In the genomic region with DNA sequence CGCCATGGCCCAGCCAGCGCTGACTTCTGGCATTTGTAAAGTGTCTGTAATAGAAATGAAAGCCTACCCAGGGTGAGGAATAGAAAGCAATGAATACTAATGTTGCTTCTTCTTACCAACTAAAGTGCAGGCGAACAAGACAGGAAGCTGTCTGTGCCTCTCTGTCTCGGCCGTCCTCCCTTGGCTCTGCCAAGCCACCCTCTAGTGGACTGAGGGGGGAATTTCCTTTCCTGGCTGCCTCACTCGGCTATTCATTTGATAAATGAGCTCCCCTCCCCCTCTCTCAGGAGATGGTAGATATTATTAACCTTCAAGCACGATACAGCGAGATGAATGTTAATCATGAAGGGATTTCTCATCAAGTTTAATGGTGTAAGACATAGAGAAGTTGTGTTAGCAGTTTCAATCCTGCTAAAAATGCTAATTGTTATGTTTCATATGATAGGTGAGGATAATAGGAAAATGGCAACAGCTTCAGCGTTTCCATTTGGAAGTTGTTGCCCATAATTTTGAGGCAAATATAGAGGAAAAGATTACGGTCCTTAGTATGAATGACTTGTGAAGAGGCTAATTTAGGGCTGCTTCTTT, we compare ENCODE assay signal across 8 cellular contexts.
DNase-seq lines count a peak whose midpoint lies in the region; TF ChIP-seq lines count a peak whose summit lies in the region.

No MANE protein-coding gene starts in this region.

- H3K27ac Mint-ChIP-seq in activated naive CD4-positive, alpha-beta T cell treated with anti-CD3 and anti-CD28 coated beads, Interleukin-2, amount 10 ng/mL, durations not matched to agents 7 days and 5 days = no peak overlapping the region
- H3K27ac Mint-ChIP-seq in H9 (no peak overlapping the region), endothelial cell (ENCODE audit: unreplicated experiment) (no peak overlapping the region)

- no peaks in the 10 kb centered on the region for H3K27me3 ChIP-seq in H9 (ENCODE audit: insufficient read depth, low read length)
- H3K27me3 ChIP-seq in MM.1S (replicated peaks; ENCODE audit: insufficient read depth, low read length) = no peaks in the 10 kb centered on the region
- no peaks in the 10 kb centered on the region for H3K27me3 ChIP-seq in uterus

- H3K27me3 Mint-ChIP-seq in activated naive CD4-positive, alpha-beta T cell treated with anti-CD3 and anti-CD28 coated beads, Interleukin-2, amount 10 ng/mL, durations not matched to agents 7 days and 5 days = peaks cover 21% of the 10 kb centered on the region
- H3K27me3 Mint-ChIP-seq in H9 (ENCODE audit: low read depth) = peaks cover 6% of the 10 kb centered on the region; the same call in 1 of the 2 replicates
- H3K27me3 Mint-ChIP-seq in endothelial cell (ENCODE audit: unreplicated experiment) = peaks cover 2% of the 10 kb centered on the region

- no peaks in the 10 kb centered on the region for H3K9me2 ChIP-seq in MM.1S (replicated peaks; ENCODE audit: insufficient read depth, low read length)

- TF ChIP-seq CTCF in H9 (conservative IDR thresholded peaks at IDR 0.05) (peak; percentile 81), MM.1S (IDR thresholded peaks at IDR 0.05; ENCODE audit: low read length) (peak; percentile 77), endothelial cell (IDR thresholded peaks at IDR 0.05; ENCODE audit: unreplicated experiment) (peak; percentile 86), uterus (IDR thresholded peaks at IDR 0.05) (peak; percentile 65 to 82 (median 70))

- H2BK120ac ChIP-seq in H9 (ENCODE audit: low read depth, low read length, poor library complexity, severe bottlenecking) = no peak overlapping the region

- H3K4me3 Mint-ChIP-seq in activated naive CD4-positive, alpha-beta T cell treated with anti-CD3 and anti-CD28 coated beads, Interleukin-2, amount 10 ng/mL, durations not matched to agents 7 days and 5 days = no peak overlapping the region
- H3K4me3 Mint-ChIP-seq in H9 (no peak overlapping the region), endothelial cell (ENCODE audit: unreplicated experiment) (no peak overlapping the region)

- H2AFZ ChIP-seq in H9 (ENCODE audit: low read length) (no peak overlapping the region), MM.1S (ENCODE audit: low read length) (peak overlapping the region; percentile 27)

- no peak overlapping the region for H2AK5ac ChIP-seq in H9 (ENCODE audit: insufficient read length, low read length)

- no peak overlapping the region for H2BK15ac ChIP-seq in H9 (ENCODE audit: low read depth, low read length)

- H3K23me2 ChIP-seq in H9 (ENCODE audit: insufficient read length, low read depth, low read length, poor library complexity, severe bottlenecking) = no peaks in the 10 kb centered on the region

- intact Hi-C loops in uterus (cut with DNase I; ENCODE audit: low total_unique reads) = no loop called here

- peaks cover 5% of the 10 kb centered on the region for H3K4me1 Mint-ChIP-seq in activated naive CD4-positive, alpha-beta T cell treated with anti-CD3 and anti-CD28 coated beads, Interleukin-2, amount 10 ng/mL, durations not matched to agents 7 days and 5 days
- peaks cover 13 to 20% of the 10 kb centered on the region in 2 experiments for H3K4me1 Mint-ChIP-seq in H9
- H3K4me1 Mint-ChIP-seq in endothelial cell (ENCODE audit: unreplicated experiment) = peaks cover 6% of the 10 kb centered on the region

- no peak overlapping the region for H2BK12ac ChIP-seq in H9 (ENCODE audit: insufficient read length, low read depth, low read length)

- no peak overlapping the region for H4K91ac ChIP-seq in H9 (ENCODE audit: insufficient read length, low read depth, low read length)

- no peak overlapping the region for H3K23ac ChIP-seq in H9 (ENCODE audit: insufficient read length, low read depth, low read length)

- H3K9me3 Mint-ChIP-seq in activated naive CD4-positive, alpha-beta T cell treated with anti-CD3 and anti-CD28 coated beads, Interleukin-2, amount 10 ng/mL, durations not matched to agents 7 days and 5 days = no peaks in the 10 kb centered on the region
- H3K9me3 Mint-ChIP-seq in H9 = no peaks in the 10 kb centered on the region
- no peaks in the 10 kb centered on the region for H3K9me3 Mint-ChIP-seq in endothelial cell (ENCODE audit: unreplicated experiment)

- H3K36me3 ChIP-seq in MM.1S (replicated peaks; ENCODE audit: insufficient read depth, low read length) = no peaks in the 10 kb centered on the region
- H3K36me3 ChIP-seq in SK-N-MC (ENCODE audit: insufficient read depth, low read length) = no peaks in the 10 kb centered on the region
- no peaks in the 10 kb centered on the region for H3K36me3 ChIP-seq in uterus

- CTCF ChIA-PET in activated naive CD4-positive, alpha-beta T cell treated with anti-CD3 and anti-CD28 coated beads, Interleukin-2, amount 10 ng/mL, durations not matched to agents 7 days and 5 days (lab: Charles Lee) = interaction anchor here (0.6 to 4.2 kb wide), 20 partner anchors 9 to 527 kb away, joined by 3 to 34 read pairs (median 4); no protein-coding TSS in a partner anchor

- no peaks in the 10 kb centered on the region for H3K79me1 ChIP-seq in H9 (ENCODE audit: insufficient read depth, low read depth, low read length, poor library complexity, severe bottlenecking)

- no peak overlapping the region for H3K14ac ChIP-seq in H9 (ENCODE audit: insufficient read depth, low read length)

- no peak overlapping the region for H4K8ac ChIP-seq in H9 (replicated peaks; ENCODE audit: insufficient read length, low read depth, low read length)

- no peak for TF ChIP-seq POLR2A in uterus (IDR thresholded peaks at IDR 0.05)

- H4K20me1 ChIP-seq in H9 (ENCODE audit: control insufficient read depth, insufficient read depth, insufficient read length) (no peaks in the 10 kb centered on the region), MM.1S (ENCODE audit: insufficient read depth, low read length) (no peaks in the 10 kb centered on the region)

- H3K27ac ChIP-seq in H9 (ENCODE audit: insufficient read length, low read depth, low read length) = no peak overlapping the region
- H3K27ac ChIP-seq in MM.1S (ENCODE audit: low read length) = no peak overlapping the region
- H3K27ac ChIP-seq in SK-N-MC = peak overlapping the region; percentile 98
- H3K27ac ChIP-seq in uterus = peak overlapping the region in 1 of 2 donors; percentile 64

- H3T11ph ChIP-seq in H9 (ENCODE audit: low read length) = no peak overlapping the region

- no peak overlapping the region for H2BK20ac ChIP-seq in H9 (ENCODE audit: low read depth, low read length, poor library complexity, severe bottlenecking)

- H3K79me2 ChIP-seq in H9 (ENCODE audit: insufficient read depth, low read length) = no peaks in the 10 kb centered on the region
- H3K79me2 ChIP-seq in MM.1S (ENCODE audit: low read length) = no peaks in the 10 kb centered on the region

- no peak overlapping the region for H3K18ac ChIP-seq in H9 (ENCODE audit: insufficient read length, low read depth, low read length)

- H3K9ac ChIP-seq in H9 (ENCODE audit: extremely low read depth, insufficient read length, low read length) = no peak overlapping the region
- no peak overlapping the region for H3K9ac ChIP-seq in MM.1S (ENCODE audit: low read length)
- peak overlapping the region; percentile 67 for H3K9ac ChIP-seq in SK-N-MC (ENCODE audit: insufficient read length)

- no peaks in the 10 kb centered on the region for H3F3A ChIP-seq in MM.1S (ENCODE audit: insufficient read depth, low read length)

- no peak overlapping the region for H3K4ac ChIP-seq in H9 (ENCODE audit: low read depth, low read length)

- no peak overlapping the region for H3K56ac ChIP-seq in H9 (ENCODE audit: insufficient read length, low read depth, low read length)

- no peaks in the 10 kb centered on the region for H3K36me3 Mint-ChIP-seq in activated naive CD4-positive, alpha-beta T cell treated with anti-CD3 and anti-CD28 coated beads, Interleukin-2, amount 10 ng/mL, durations not matched to agents 7 days and 5 days
- no peaks in the 10 kb centered on the region for H3K36me3 Mint-ChIP-seq in H9 (ENCODE audit: insufficient read depth in 1 of 3, low read depth in 3 of 3)
- no peaks in the 10 kb centered on the region for H3K36me3 Mint-ChIP-seq in endothelial cell (ENCODE audit: low read depth, unreplicated experiment)

- H3K4me1 ChIP-seq in H9 (ENCODE audit: insufficient read depth, low read length) (0 out of 2 replicates have a peak, but pooled peaks cover 5% of the 10 kb centered on the region), MM.1S (ENCODE audit: low read length) (no peaks in the 10 kb centered on the region), uterus (peaks cover 0 to 11% of the 10 kb centered on the region in 2 donors)

- H3K4me2 ChIP-seq in H9 (ENCODE audit: insufficient read depth, insufficient read length, low read length) (no peak overlapping the region), MM.1S (ENCODE audit: low read depth, low read length) (no peak overlapping the region)

- H2BK5ac ChIP-seq in H9 (ENCODE audit: insufficient read length, low read length) = no peak overlapping the region

- WGBS in H9 (ENCODE audit: extremely low coverage, insufficient read length, low lambda C conversion rate) = no CpG with 5 or more reads among the region's 10 CpGs

- H3K4me3 ChIP-seq in MM.1S (ENCODE audit: low read length) (no peak overlapping the region), SK-N-MC (peak overlapping the region; percentile 62), uterus (no peak overlapping the region)

- H4K5ac ChIP-seq in H9 (ENCODE audit: insufficient read length, low read depth, low read length) = no peak overlapping the region

- H3K9me3 ChIP-seq in H9 (ENCODE audit: control insufficient read depth, low read depth, low read length) = no peaks in the 10 kb centered on the region
- H3K9me3 ChIP-seq in MM.1S (replicated peaks; ENCODE audit: insufficient read depth, low read length) = no peaks in the 10 kb centered on the region
- no peaks in the 10 kb centered on the region for H3K9me3 ChIP-seq in SK-N-MC (ENCODE audit: low read depth, low read length)
- H3K9me3 ChIP-seq in uterus = no peaks in the 10 kb centered on the region

- peak; percentile 52 for DNase-seq in activated naive CD4-positive, alpha-beta T cell treated with anti-CD3 and anti-CD28 coated beads, Interleukin-2, amount 10 ng/mL, durations not matched to agents 7 days and 5 days
- DNase-seq in activated naive CD4-positive, alpha-beta T cell treated with Interleukin-2 at 50 U/mL for 16 hours = no peak
- DNase-seq in H9 = peak; percentile 81
- peak; percentile 64 for DNase-seq in MM.1S
- DNase-seq in SK-N-MC (ENCODE audit: low read depth, low spot score) = no peak
- peak; percentile 66 for DNase-seq in endothelial cell (ENCODE audit: low spot score)
- DNase-seq in midbrain (lab: John Stamatoyannopoulos, UW) = peak; percentile 71
- peak; percentile 75 to 77 for DNase-seq in uterus

Comparison
In these comparisons a context has a peak if more than half of its experiments do, and no peak if none do; other contexts are left out.
1. DNase-seq: peak in activated naive CD4-positive, alpha-beta T cell treated with anti-CD3 and anti-CD28 coated beads, Interleukin-2, amount 10 ng/mL, durations not matched to agents 7 days and 5 days (single experiment), H9 (single experiment), MM.1S (single experiment), endothelial cell (single experiment), midbrain (single experiment) and uterus (2 of 2); none in activated naive CD4-positive, alpha-beta T cell treated with Interleukin-2 at 50 U/mL for 16 hours (single experiment) and SK-N-MC (single experiment).
2. Peak in every context shown above with its lines, with median percentiles within 50 percentile points of each other: CTCF ChIP-seq.